16 cellular contexts compared by ENCODE assay signal in genomic region chr16:10708969-10709368, GRCh38. TPM values are rescaled to one million over a fixed set of nuclear protein-coding genes. Genes with fewer than 3 reads are reported as not detected.
DNase-seq lines count a peak whose midpoint lies in the region; ATAC-seq, FAIRE-seq and TF ChIP-seq lines count a peak whose summit lies in the region.
"Had no signal": no experiment of that assay in that cellular context is flagged by ENCODE, and none has a peak within 500 bp of the region (broad histone marks: within the 10 kb centered on the region; RNA-seq: fewer than 3 reads in every experiment).

No MANE protein-coding gene starts in this region.

- no peaks in the 10 kb centered on the region for H3K36me3 Mint-ChIP-seq in activated naive CD4-positive, alpha-beta T cell treated with anti-CD3 and anti-CD28 coated beads, Interleukin-2, amount 50 U/mL, for 72 hours
- H3K36me3 Mint-ChIP-seq: CD4-positive, alpha-beta memory T cell had no signal

- ATAC-seq in A549 (peak in 1 of 2 experiments; percentile 38; a peak in 3 of 6 replicates), foreskin keratinocyte (peak; percentile 56), GM21576 (IDR thresholded peaks at IDR 0.05; ENCODE audit: unreplicated experiment) (no peak)
- no peak for ATAC-seq in activated naive CD4-positive, alpha-beta T cell treated with anti-CD3 and anti-CD28 coated beads, Interleukin-2, amount 50 U/mL, for 72 hours
- ATAC-seq: GM12878 had no signal

- no peak overlapping the region for H3K27ac ChIP-seq in A549
- no peak overlapping the region for H3K27ac ChIP-seq in foreskin keratinocyte
- H3K27ac ChIP-seq in stomach: no peak overlapping the region
- H3K27ac ChIP-seq: BLaER1 treated with 17β-estradiol and CSF1 and Interleukin-3, amounts not matched to agents 10 nM and 100 nM had no signal

- H3K9me3 Mint-ChIP-seq in activated naive CD4-positive, alpha-beta T cell treated with anti-CD3 and anti-CD28 coated beads, Interleukin-2, amount 50 U/mL, for 72 hours: no peaks in the 10 kb centered on the region
- H3K9me3 Mint-ChIP-seq: CD4-positive, alpha-beta memory T cell had no signal

- H3K27me3 ChIP-seq in bronchial epithelial cell (ENCODE audit: control insufficient read depth, insufficient read depth, low read length) (no peaks in the 10 kb centered on the region), foreskin keratinocyte (no peaks in the 10 kb centered on the region), stomach (peaks cover 0 to 14% (median 0%) of the 10 kb centered on the region in 3 donors)
- H3K27me3 ChIP-seq: BLaER1 treated with 17β-estradiol and CSF1 and Interleukin-3, amounts not matched to agents 10 nM and 100 nM had no signal

- TF ChIP-seq CTCF in A549 (IDR thresholded peaks at IDR 0.05) (no peak), bronchial epithelial cell (IDR thresholded peaks at IDR 0.05; ENCODE audit: insufficient read depth, low read length, severe bottlenecking) (no peak), foreskin keratinocyte (conservative IDR thresholded peaks at IDR 0.05) (no peak), stomach (IDR thresholded peaks at IDR 0.05) (no peak)

- CTCF ChIA-PET in A549 (lab: Yijun Ruan, JAX): no interaction called here

- no peaks in the 10 kb centered on the region for H3K4me1 ChIP-seq in A549
- peaks cover 4% of the 10 kb centered on the region for H3K4me1 ChIP-seq in foreskin keratinocyte
- no peaks in the 10 kb centered on the region for H3K4me1 ChIP-seq in stomach
- H3K4me1 ChIP-seq: BLaER1 treated with 17β-estradiol and CSF1 and Interleukin-3, amounts not matched to agents 10 nM and 100 nM; HAP-1 had no signal

- no peak for TF ChIP-seq EP300 in A549 (IDR thresholded peaks at IDR 0.05)
- no peak for TF ChIP-seq EP300 in stomach (IDR thresholded peaks at IDR 0.05)

- 0 out of 3 replicates have a peak overlapping the region, but pooled peaks have one; percentile 19 for H3K4me2 ChIP-seq in A549
- H3K4me2 ChIP-seq: BLaER1 treated with 17β-estradiol and CSF1 and Interleukin-3, amounts not matched to agents 10 nM and 100 nM had no signal

- no peak overlapping the region for H3K27ac Mint-ChIP-seq in activated naive CD4-positive, alpha-beta T cell treated with anti-CD3 and anti-CD28 coated beads, Interleukin-2, amount 50 U/mL, for 72 hours
- H3K27ac Mint-ChIP-seq: CD4-positive, alpha-beta memory T cell had no signal

- POLR2A ChIA-PET in A549 (lab: Yijun Ruan, JAX): no interaction called here

- intact Hi-C loops in stomach (cut with DNase I; ENCODE audit: low total_unique reads): no loop called here

- no peak for FAIRE-seq in A549 (lab: Jason Lieb, UNC)
- no peak for FAIRE-seq in bronchial epithelial cell (lab: Jason Lieb, UNC)
- FAIRE-seq: GM12878 had no signal

- TF ChIP-seq POLR2A in A549 (IDR thresholded peaks at IDR 0.05; ENCODE audit: low read length): no peak
- no peak for TF ChIP-seq POLR2A in stomach (IDR thresholded peaks at IDR 0.05)

- TF ChIP-seq RAD21 in A549 (conservative IDR thresholded peaks at IDR 0.05 in 1 of 2, IDR thresholded peaks at IDR 0.05 in 1 of 2): no peak

- no peaks in the 10 kb centered on the region for H3K36me3 ChIP-seq in bronchial epithelial cell (ENCODE audit: control insufficient read depth, insufficient read depth, low read length)
- H3K36me3 ChIP-seq in stomach: no peaks in the 10 kb centered on the region
- H3K36me3 ChIP-seq: BLaER1 treated with 17β-estradiol and CSF1 and Interleukin-3, amounts not matched to agents 10 nM and 100 nM; HAP-1 had no signal

- DNase-seq in A549 (ENCODE audit: low read depth in 1 of 2, low spot score in 1 of 2): no peak
- peak; percentile 3 for DNase-seq in LoVo (ENCODE audit: low spot score)
- DNase-seq in bronchial epithelial cell (ENCODE audit: low read depth): peak; percentile 51
- DNase-seq in foreskin keratinocyte: peak; percentile 15 to 30
- DNase-seq in stomach: no peak
- no peak for DNase-seq in activated naive CD4-positive, alpha-beta T cell treated with anti-CD3 and anti-CD28 coated beads, Interleukin-2, amount 50 U/mL, for 72 hours (ENCODE audit: low spot score in 2 of 2)
- DNase-seq: 8988T; ACHN; CD4-positive, alpha-beta memory T cell; DMS79; GOT3 had no signal

- no peak overlapping the region for H3K4me3 ChIP-seq in A549
- H3K4me3 ChIP-seq in bronchial epithelial cell (ENCODE audit: low read depth, low read length): no peak overlapping the region
- H3K4me3 ChIP-seq in stomach: no peak overlapping the region
- H3K4me3 ChIP-seq: BLaER1 treated with 17β-estradiol and CSF1 and Interleukin-3, amounts not matched to agents 10 nM and 100 nM; GM12878; HAP-1 had no signal

- no peaks in the 10 kb centered on the region for H3K9me3 ChIP-seq in A549
- no peaks in the 10 kb centered on the region for H3K9me3 ChIP-seq in stomach
- H3K9me3 ChIP-seq: HAP-1 had no signal

- WGBS in A549 (ENCODE audit: missing lambda C conversion rate): 23% methylated on average over 4 of the region's 4 CpGs
- WGBS in stomach, 5 donors: 60 to 83% (median 67%) methylated on average over 4 of the region's 4 CpGs

TF ChIP-seq in A549, 52 proteins besides CTCF, POLR2A, EP300 and RAD21:
- TF ChIP-seq KDM1A (IDR thresholded peaks at IDR 0.05; ENCODE audit: low read depth) (no peak), HEYL (CRISPR knock-in tag; IDR thresholded peaks at IDR 0.05) (no peak), NR3C1 (IDR thresholded peaks at IDR 0.05) (no peak), ESRRA (IDR thresholded peaks at IDR 0.05; ENCODE audit: borderline replicate concordance, low read length) (no peak), CEBPB (IDR thresholded peaks at IDR 0.05) (no peak), NFE2L2 (conservative IDR thresholded peaks at IDR 0.05; ENCODE audit: low read length) (no peak), TFCP2L1 (CRISPR knock-in tag; IDR thresholded peaks at IDR 0.05) (no peak), FOSB (CRISPR knock-in tag; IDR thresholded peaks at IDR 0.05) (no peak), MAZ (IDR thresholded peaks at IDR 0.05; ENCODE audit: borderline replicate concordance, low read depth, low read length) (no peak), JUNB (IDR thresholded peaks at IDR 0.05) (no peak), ZFP36 (IDR thresholded peaks at IDR 0.05; ENCODE audit: borderline replicate concordance, partially characterized antibody) (no peak), ZNF302 (CRISPR knock-in tag; IDR thresholded peaks at IDR 0.05) (no peak), RARB (CRISPR knock-in tag; IDR thresholded peaks at IDR 0.05) (no peak), FOXS1 (CRISPR knock-in tag; IDR thresholded peaks at IDR 0.05) (no peak), CBX8 (IDR thresholded peaks at IDR 0.05) (no peak)
- TF ChIP-seq, protein P1, sequence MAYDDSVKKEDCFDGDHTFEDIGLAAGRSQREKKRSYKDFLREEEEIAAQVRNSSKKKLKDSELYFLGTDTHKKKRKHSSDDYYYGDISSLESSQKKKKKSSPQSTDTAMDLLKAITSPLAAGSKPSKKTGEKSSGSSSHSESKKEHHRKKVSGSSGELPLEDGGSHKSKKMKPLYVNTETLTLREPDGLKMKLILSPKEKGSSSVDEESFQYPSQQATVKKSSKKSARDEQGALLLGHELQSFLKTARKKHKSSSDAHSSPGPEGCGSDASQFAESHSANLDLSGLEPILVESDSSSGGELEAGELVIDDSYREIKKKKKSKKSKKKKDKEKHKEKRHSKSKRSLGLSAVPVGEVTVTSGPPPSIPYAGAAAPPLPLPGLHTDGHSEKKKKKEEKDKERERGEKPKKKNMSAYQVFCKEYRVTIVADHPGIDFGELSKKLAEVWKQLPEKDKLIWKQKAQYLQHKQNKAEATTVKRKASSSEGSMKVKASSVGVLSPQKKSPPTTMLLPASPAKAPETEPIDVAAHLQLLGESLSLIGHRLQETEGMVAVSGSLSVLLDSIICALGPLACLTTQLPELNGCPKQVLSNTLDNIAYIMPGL (CRISPR knock-in tag; IDR thresholded peaks at IDR 0.05; ENCODE audit: borderline replicate concordance): no peak
- TF ChIP-seq, protein P2, sequence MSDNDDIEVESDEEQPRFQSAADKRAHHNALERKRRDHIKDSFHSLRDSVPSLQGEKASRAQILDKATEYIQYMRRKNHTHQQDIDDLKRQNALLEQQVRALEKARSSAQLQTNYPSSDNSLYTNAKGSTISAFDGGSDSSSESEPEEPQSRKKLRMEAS (IDR thresholded peaks at IDR 0.05): no peak
TF ChIP-seq in A549: peak in this region for 0.

RNA-seq across cellular contexts. Expression of gene TEKT5, which starts 14.2 kb away (rescaled TPM):
- polyA plus RNA-seq in A549 (2011; rRNA removed): 0.12 and 0.14 TPM in 2 replicates
- 0.03 and 0.05 TPM in 2 replicates for polyA plus RNA-seq in A549 (2012; cell fraction: cytosol; rRNA removed)
- polyA plus RNA-seq in A549 (2012; cell fraction: nucleus; rRNA removed): 0.10 and 0.16 TPM in 2 replicates
- polyA plus RNA-seq in A549 (2017; fragmentation: RNase III; extraction: RNeasy Plus Mini Kit Qiagen cat#74134 plus additional on column Dnase treatment): 0.09 TPM in 1 of 3 replicates, not detected in the others
- polyA minus RNA-seq in A549 (2011; rRNA and poly(A)+ RNA removed): 0.24 and 0.58 TPM in 2 replicates
- 0.26 and 0.53 TPM in 2 replicates for total RNA-seq in bronchial epithelial cell
- total RNA-seq in foreskin keratinocyte: not detected in 2 replicates
- not detected in 2 replicates for polyA plus RNA-seq in foreskin keratinocyte
- total RNA-seq in stomach: 10 to 100 TPM in 1 of 5 donors, 1 to 10 TPM in 2, under 1 TPM in 1, not detected in 1; 0.45 to 22.8 (median 1.6) TPM
- polyA plus RNA-seq in stomach: under 1 TPM in 2 of 3 donors, not detected in 1; 0.28 to 0.62 TPM
- total RNA-seq in activated naive CD4-positive, alpha-beta T cell treated with anti-CD3 and anti-CD28 coated beads, Interleukin-2, amount 50 U/mL, for 72 hours: not detected
- total RNA-seq: CD4-positive, alpha-beta memory T cell; G401 had no signal
- polyA plus RNA-seq: CD4-positive, alpha-beta memory T cell had no signal

RNA-seq across cellular contexts. Expression of gene NUBP1, which starts 34.7 kb away (rescaled TPM):
- polyA plus RNA-seq in A549 (2011; rRNA removed) (33.9 and 34.1 TPM in 2 replicates), A549 (2017; fragmentation: RNase III; extraction: RNeasy Plus Mini Kit Qiagen cat#74134 plus additional on column Dnase treatment) (49.9 to 56.0 TPM (median 53.4 TPM) in 3 replicates), foreskin keratinocyte (29.9 and 30.0 TPM in 2 replicates), stomach (10 to 100 TPM; 37.0 to 46.6 (median 41.1) TPM)
- 54.2 and 58.5 TPM in 2 replicates for polyA plus RNA-seq in A549 (2012; cell fraction: cytosol; rRNA removed)
- 32.3 and 36.8 TPM in 2 replicates for polyA plus RNA-seq in A549 (2012; cell fraction: nucleus; rRNA removed)
- 11.3 and 19.2 TPM in 2 replicates for polyA minus RNA-seq in A549 (2011; rRNA and poly(A)+ RNA removed)
- total RNA-seq in bronchial epithelial cell (12.9 and 16.6 TPM in 2 replicates), foreskin keratinocyte (23.9 and 25.0 TPM in 2 replicates), stomach (100 to 1,000 TPM in 1 of 5 donors, 10 to 100 TPM in 3, 1 to 10 TPM in 1; 2.2 to 239 (median 22.8) TPM)
- 10 to 100 TPM; 21.3 to 31.2 TPM for total RNA-seq in activated naive CD4-positive, alpha-beta T cell treated with anti-CD3 and anti-CD28 coated beads, Interleukin-2, amount 50 U/mL, for 72 hours

Comparison
In these comparisons a context has a peak if more than half of its experiments do, and no peak if none do; other contexts are left out.
1. DNase-seq: peak in LoVo (single experiment), bronchial epithelial cell (single experiment) and foreskin keratinocyte (2 of 2); none in A549 (0 of 2), stomach (single experiment) and activated naive CD4-positive, alpha-beta T cell treated with anti-CD3 and anti-CD28 coated beads, Interleukin-2, amount 50 U/mL, for 72 hours (0 of 2).